ENCODE assay signal across 18 cellular contexts in the genomic region with DNA sequence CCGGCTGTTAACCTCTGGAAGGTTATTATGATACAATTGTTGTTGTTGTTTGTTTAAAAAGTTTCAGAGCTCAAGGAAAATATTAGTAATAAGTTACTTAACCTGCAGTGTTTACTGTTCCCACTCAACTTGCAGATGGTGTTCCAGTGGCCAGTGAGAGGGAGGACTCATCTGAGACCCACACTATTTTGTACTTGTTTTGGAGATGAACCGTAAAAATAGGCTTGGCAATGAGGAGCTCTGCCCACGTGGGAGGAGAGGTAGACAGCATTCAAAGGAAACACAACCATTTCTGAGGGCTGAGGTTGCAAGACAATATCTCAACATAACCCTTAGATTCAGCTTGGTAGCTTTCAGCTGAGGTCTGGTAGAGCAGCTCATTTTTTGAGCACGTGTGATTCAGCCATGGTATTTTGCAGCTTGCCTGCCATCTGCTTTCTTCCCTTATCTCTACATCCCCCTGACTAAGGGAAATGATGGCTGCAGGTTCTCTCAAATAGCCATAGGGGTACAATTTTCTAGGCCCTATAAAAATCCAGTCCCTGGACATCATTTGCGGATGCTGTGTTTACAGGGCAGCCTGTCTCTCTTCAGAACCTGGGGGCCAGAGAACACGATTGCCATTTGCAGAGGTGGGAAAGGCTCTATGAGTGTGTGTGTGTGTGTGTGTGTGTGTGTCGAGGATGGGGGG.
DNase-seq lines count a peak whose midpoint lies in the region; ATAC-seq and TF ChIP-seq lines count a peak whose summit lies in the region.
"Had no signal": no experiment of that assay in that cellular context is flagged by ENCODE, and none has a peak within 500 bp of the region (broad histone marks: within the 10 kb centered on the region; RNA-seq: fewer than 3 reads in every experiment).

No MANE protein-coding gene starts in this region.

- no peak overlapping the region for H3K27ac ChIP-seq in thyroid gland
- H3K27ac ChIP-seq: right atrium auricular region, tibial nerve had no signal

- 52 to 62% methylated on average over 7 of the region's 7 CpGs for WGBS in thyroid gland, 2 donors

- no peaks in the 10 kb centered on the region for H3K27me3 ChIP-seq in thyroid gland
- H3K27me3 ChIP-seq: right atrium auricular region, tibial nerve had no signal

- H3K9me3 ChIP-seq in thyroid gland, result no peaks in the 10 kb centered on the region
- H3K9me3 ChIP-seq: HAP-1 had no signal

- H3K4me3 ChIP-seq in fibroblast of villous mesenchyme (ENCODE audit: low read depth, low read length) (no peak overlapping the region), thyroid gland (replicated peaks in 1 of 3) (no peak overlapping the region)
- H3K4me3 ChIP-seq: HAP-1, right atrium auricular region, tibial nerve had no signal

- TF ChIP-seq CTCF in fibroblast of villous mesenchyme (IDR thresholded peaks at IDR 0.05; ENCODE audit: insufficient read depth, low read depth, low read length) (no peak), thyroid gland (IDR thresholded peaks at IDR 0.05) (no peak)

- H3K36me3 ChIP-seq in thyroid gland, result no peaks in the 10 kb centered on the region
- H3K36me3 ChIP-seq: HAP-1, right atrium auricular region, tibial nerve had no signal

- DNase-seq in ELF-1 (ENCODE audit: low read depth, low spot score) (peak; percentile 4), NCI-H2196 (lab: John Stamatoyannopoulos, UW; ENCODE audit: unreplicated experiment) (peak; percentile 34), fibroblast of villous mesenchyme (ENCODE audit: low read depth) (peak; percentile 14), thyroid gland (peak; percentile 6 to 14)
- no peak for DNase-seq in central memory CD4-positive, alpha-beta T cell
- DNase-seq: COR-L47; effector memory CD4-positive, alpha-beta T cell; IMR-90; NCI-H82; nucleus accumbens; stimulated activated naive CD8-positive, alpha-beta T cell treated with anti-CD3 and anti-CD28 coated beads, Interleukin-15, Interleukin-2, amounts not matched to agents 100 U/mL and 50 U/mL, for 24 hours had no signal

- no peak for TF ChIP-seq POLR2A in thyroid gland (IDR thresholded peaks at IDR 0.05)

- H3K4me1 ChIP-seq in thyroid gland, result peaks cover 0 to 7% of the 10 kb centered on the region in 2 donors
- H3K4me1 ChIP-seq: HAP-1, right atrium auricular region, tibial nerve had no signal

- intact Hi-C loops in thyroid gland (cut with DNase I), result no loop called here

- ATAC-seq in HG03045 (IDR thresholded peaks at IDR 0.05; ENCODE audit: unreplicated experiment) (no peak), HG02642 (IDR thresholded peaks at IDR 0.05; ENCODE audit: poor library complexity, unreplicated experiment) (no peak)
- ATAC-seq: activated CD4-positive, CD25-positive, alpha-beta regulatory T cell treated with anti-CD3 and anti-CD28 coated beads, Interleukin-2, amount 50 U/mL, for 24 hours; Panc1; stimulated activated naive CD8-positive, alpha-beta T cell treated with anti-CD3 and anti-CD28 coated beads, Interleukin-15, Interleukin-2, amounts not matched to agents 100 U/mL and 50 U/mL, for 24 hours had no signal
